In the genomic region with DNA sequence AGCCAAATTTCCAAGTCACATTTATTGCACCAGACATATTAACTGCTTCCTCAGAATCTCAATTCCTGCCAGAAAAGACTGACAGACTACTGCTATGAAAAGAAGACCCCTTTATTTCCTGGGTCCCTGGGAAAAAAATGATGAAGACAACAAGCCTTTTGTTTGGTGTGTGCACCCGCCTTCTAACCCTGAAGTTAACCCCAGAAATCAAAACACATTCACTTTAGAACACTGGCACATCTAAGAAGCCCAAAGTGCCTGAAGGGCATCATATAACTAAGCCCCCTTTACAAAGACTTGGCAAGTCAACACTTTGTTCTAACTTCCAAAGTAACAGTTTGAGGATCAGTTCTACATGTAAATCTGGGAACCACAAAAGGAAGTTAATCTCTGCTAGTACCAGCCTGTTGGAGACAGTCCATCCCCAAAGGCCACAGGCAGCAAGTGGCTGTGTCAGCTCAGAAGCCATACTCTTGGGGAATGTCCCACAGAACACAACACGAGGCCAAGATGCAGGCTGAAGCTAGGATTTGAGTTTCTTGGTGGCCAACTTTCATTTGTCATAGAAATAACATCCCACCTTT, we compare ENCODE assay signal across 27 cellular contexts. TPM values are rescaled to one million over a fixed set of nuclear protein-coding genes. Genes with fewer than 3 reads are reported as not detected.
A peak's percentile ranks its signal among the peaks of the same experiment; 100 is the strongest.
DNase-seq lines count a peak whose midpoint lies in the region; ATAC-seq, FAIRE-seq and TF ChIP-seq lines count a peak whose summit lies in the region.
"Had no signal": no experiment of that assay in that cellular context is flagged by ENCODE, and none has a peak within 500 bp of the region (broad histone marks: within the 10 kb centered on the region; RNA-seq: fewer than 3 reads in every experiment).

No MANE protein-coding gene starts in this region.

- H4K20me1 ChIP-seq in HCT116 (ENCODE audit: insufficient read depth) (no peaks in the 10 kb centered on the region), GM12878 (ENCODE audit: control insufficient read depth, insufficient read depth) (no peaks in the 10 kb centered on the region), osteoblast (ENCODE audit: insufficient read depth, low read length) (no peaks in the 10 kb centered on the region)
- H4K20me1 ChIP-seq: BLaER1 had no signal

- H3K36me3 ChIP-seq in HCT116 (ENCODE audit: control insufficient read depth in 1 of 2, insufficient read depth in 2 of 2, low read length in 2 of 2) (no peaks in the 10 kb centered on the region), GM12878 (ENCODE audit: control insufficient read depth in 2 of 2, insufficient read depth in 2 of 2, low read length in 1 of 2) (no peaks in the 10 kb centered on the region), osteoblast (ENCODE audit: insufficient read depth, low read length) (no peaks in the 10 kb centered on the region), WERI-Rb-1 (no peaks in the 10 kb centered on the region)
- H3K36me3 ChIP-seq: BLaER1, lower lobe of right lung had no signal

- TF ChIP-seq RAD21 in HCT116 (IDR thresholded peaks at IDR 0.05; ENCODE audit: low read depth) = no peak
- no peak for TF ChIP-seq RAD21 in GM12878 (IDR thresholded peaks at IDR 0.05; ENCODE audit: insufficient read depth, low read depth, low read length)

- no peak for ATAC-seq in HCT116
- ATAC-seq in GM12878 = peak; percentile 21; the same call in 1 of the 3 replicates
- ATAC-seq in right cardiac atrium = peak; percentile 34 to 45
- ATAC-seq in HG02763 (IDR thresholded peaks at IDR 0.05; ENCODE audit: unreplicated experiment) = no peak
- ATAC-seq: foreskin keratinocyte; lower lobe of right lung; stimulated activated effector memory CD8-positive, alpha-beta T cell treated with anti-CD3 and anti-CD28 coated beads, Interleukin-12 subunit alpha, Interleukin-12 subunit beta, amount 100 ng/mL, for 72 hours had no signal

- H3K9me3 ChIP-seq in HCT116 (ENCODE audit: control insufficient read depth in 1 of 2, insufficient read depth in 1 of 2, low read depth in 1 of 2, low read length in 2 of 2) (no peaks in the 10 kb centered on the region), GM12878 (replicated peaks; ENCODE audit: control insufficient read depth, insufficient read depth, low read length) (no peaks in the 10 kb centered on the region), right cardiac atrium (ENCODE audit: control insufficient read depth, low read length) (no peaks in the 10 kb centered on the region), osteoblast (ENCODE audit: low read depth, low read length) (no peaks in the 10 kb centered on the region), WERI-Rb-1 (ENCODE audit: severe bottlenecking) (no peaks in the 10 kb centered on the region)
- H3K9me3 ChIP-seq: BLaER1, lower lobe of right lung had no signal

- H3K4me2 ChIP-seq in HCT116 (ENCODE audit: low read length) (no peak overlapping the region), GM12878 (ENCODE audit: control insufficient read depth, insufficient read depth) (no peak overlapping the region), osteoblast (ENCODE audit: insufficient read depth, low read length) (no peak overlapping the region)

- TF ChIP-seq POLR2A in HCT116 (IDR thresholded peaks at IDR 0.05; ENCODE audit: borderline replicate concordance, extremely low read depth, insufficient read depth, insufficient read length) = no peak
- no peak for TF ChIP-seq POLR2A in GM12878 (IDR thresholded peaks at IDR 0.05; ENCODE audit: low read depth, low read length)

- TF ChIP-seq EP300 in GM12878 (IDR thresholded peaks at IDR 0.05; ENCODE audit: borderline replicate concordance in 1 of 2, control insufficient read depth in 1 of 2, low read depth in 2 of 2, low read length in 2 of 2) = no peak

- H2AFZ ChIP-seq in HCT116 (ENCODE audit: low read depth, low read length, poor library complexity, severe bottlenecking) (peak overlapping the region; percentile 54), GM12878 (ENCODE audit: control insufficient read depth, low read depth, low read length) (no peak overlapping the region), osteoblast (ENCODE audit: low read length) (peak overlapping the region; percentile 44)

- BruUV-seq in HCT116 (replicated peaks; lab: Mats Ljungman, UMichigan) (no TSS peak), GM12878 (replicated peaks; lab: Mats Ljungman, UMichigan) (no TSS peak)

- no peak overlapping the region for H3K27ac ChIP-seq in HCT116 (ENCODE audit: low read depth, low read length)
- no peak overlapping the region for H3K27ac ChIP-seq in GM12878 (ENCODE audit: control insufficient read depth, insufficient read depth)
- no peak overlapping the region for H3K27ac ChIP-seq in right cardiac atrium (ENCODE audit: low read length)
- H3K27ac ChIP-seq in osteoblast (ENCODE audit: low read depth, low read length) = no peak overlapping the region
- no peak overlapping the region for H3K27ac ChIP-seq in WERI-Rb-1
- H3K27ac ChIP-seq: BLaER1, foreskin keratinocyte, lower lobe of right lung, RWPE1 had no signal

- FAIRE-seq in GM12878 (lab: Jason Lieb, UNC) = no peak
- FAIRE-seq: GM18507, small intestine had no signal

- no peaks in the 10 kb centered on the region for H3K27me3 ChIP-seq in HCT116 (ENCODE audit: insufficient read depth, low read length)
- no peaks in the 10 kb centered on the region; a peak in 1 of 4 replicates for H3K27me3 ChIP-seq in GM12878 (replicated peaks in 1 of 2; ENCODE audit: control insufficient read depth in 2 of 2, insufficient read depth in 2 of 2, low read length in 1 of 2)
- no peaks in the 10 kb centered on the region for H3K27me3 ChIP-seq in right cardiac atrium (ENCODE audit: control insufficient read depth, insufficient read depth)
- H3K27me3 ChIP-seq in osteoblast (ENCODE audit: insufficient read depth, low read length) = no peaks in the 10 kb centered on the region
- H3K27me3 ChIP-seq in WERI-Rb-1 (ENCODE audit: insufficient read depth, low read depth, severe bottlenecking) = no peaks in the 10 kb centered on the region
- H3K27me3 ChIP-seq: BLaER1, foreskin keratinocyte had no signal

- H3K4me3 ChIP-seq in HCT116 (replicated peaks in 1 of 2; ENCODE audit: low read depth in 1 of 2, low read length in 2 of 2) = no peak overlapping the region
- no peak overlapping the region for H3K4me3 ChIP-seq in GM12878
- H3K4me3 ChIP-seq in right cardiac atrium (ENCODE audit: low read length) = no peak overlapping the region
- H3K4me3 ChIP-seq in osteoblast (ENCODE audit: insufficient read depth, low read length) = no peak overlapping the region
- no peak overlapping the region for H3K4me3 ChIP-seq in WERI-Rb-1 (ENCODE audit: low read depth, low read length)
- H3K4me3 ChIP-seq: BLaER1, lower lobe of right lung had no signal

- in situ Hi-C loops in GM12878 (cut with MboI) = no loop called here

- RAD21 ChIA-PET in HCT116 (lab: Charles Lee; ENCODE audit: low non-redundant PET in 1 of 2, low total read pairs in 2 of 2, uncharacterized antibody in 2 of 2, unreplicated experiment in 2 of 2) = no interaction called here
- RAD21 ChIA-PET in GM12878 (lab: Charles Lee; ENCODE audit: unreplicated experiment) = no interaction called here

- H3K9me2 ChIP-seq in HCT116 (ENCODE audit: insufficient read depth) = no peaks in the 10 kb centered on the region

- intact Hi-C loops in HCT116 (cut with micrococcal nuclease) (no loop called here), GM12878 (cut with micrococcal nuclease; ENCODE audit: unreplicated experiment) (no loop called here), right cardiac atrium (cut with DNase I) (no loop called here)

- no peak for DNase-seq in HCT116 (ENCODE audit: low read depth, low spot score)
- DNase-seq in GM12878 (ENCODE audit: low read depth, low spot score) = no peak
- no peak for DNase-seq in right cardiac atrium
- no peak for DNase-seq in osteoblast (ENCODE audit: insufficient read length, low spot score, missing footprints)
- DNase-seq in GOT3 (lab: John Stamatoyannopoulos, UW) = no peak
- no peak for DNase-seq in WERI-Rb-1
- DNase-seq: activated B cell treated with CpG ODN at 0.5 μM for 24 hours; activated CD4-positive, alpha-beta T cell treated with anti-CD3 and anti-CD28 coated beads, Interleukin-2, amount 50 U/mL, for 48 hours; activated naive CD8-positive, alpha-beta T cell treated with anti-CD3 and anti-CD28 coated beads for 36 hours; cerebellar nuclear complex; COR-L47; DMS79; foreskin keratinocyte; GF-D8; H9; lower lobe of right lung; NCI-H1694; NCI-H526 treated with DMSO at 0.1 percent for 48 hours; stimulated activated CD4-positive, alpha-beta T cell treated with anti-CD3 and anti-CD28 coated beads, Interleukin-2, amount 100 ng/mL, for 24 hours; substantia nigra; T1000 had no signal

- SMC1A ChIA-PET in GM12878 (lab: Charles Lee; ENCODE audit: uncharacterized antibody, unreplicated experiment) = no interaction called here

- CTCF ChIA-PET in HCT116 (lab: Charles Lee) (interaction anchor here (2.1 kb wide), 1 partner anchor 15 kb away, joined by 9 read pairs; no protein-coding TSS in a partner anchor), GM12878 (lab: Yijun Ruan, JAX) (no interaction called here)

- H3K79me2 ChIP-seq in HCT116 (ENCODE audit: insufficient read depth, low read length) = no peaks in the 10 kb centered on the region
- no peaks in the 10 kb centered on the region for H3K79me2 ChIP-seq in GM12878 (ENCODE audit: control insufficient read depth, insufficient read depth, low read length)
- H3K79me2 ChIP-seq in osteoblast (ENCODE audit: insufficient read depth, low read length) = no peaks in the 10 kb centered on the region

- H3K4me1 ChIP-seq in HCT116 (ENCODE audit: control insufficient read depth in 1 of 2, insufficient read depth in 2 of 2, low read length in 2 of 2) (no peaks in the 10 kb centered on the region), GM12878 (ENCODE audit: control insufficient read depth, insufficient read depth, low read length) (no peaks in the 10 kb centered on the region), right cardiac atrium (ENCODE audit: control insufficient read depth, insufficient read depth, low read length) (peaks cover 2% of the 10 kb centered on the region), osteoblast (ENCODE audit: insufficient read depth, low read length) (peaks cover 6% of the 10 kb centered on the region)
- H3K4me1 ChIP-seq: foreskin keratinocyte had no signal

- 0% methylated on average over 2 of the region's 2 CpGs for WGBS in GM12878 (ENCODE audit: insufficient coverage, insufficient replicate concordance, low lambda C conversion rate, missing lambda C conversion rate)
- 70% methylated on average over 2 of the region's 2 CpGs for WGBS in right cardiac atrium

- TF ChIP-seq CTCF in HCT116 (IDR thresholded peaks at IDR 0.05 in 2 of 3, conservative IDR thresholded peaks at IDR 0.05 in 1 of 3; ENCODE audit: borderline replicate concordance in 1 of 3, insufficient read depth in 1 of 3, low read depth in 2 of 3, low read length in 2 of 3) (no peak), GM12878 (IDR thresholded peaks at IDR 0.05 in 2 of 3, conservative IDR thresholded peaks at IDR 0.05 in 1 of 3; ENCODE audit: control insufficient read depth in 2 of 3, extremely low read depth in 1 of 3, insufficient read depth in 1 of 3, low read depth in 3 of 3, low read length in 3 of 3) (no peak), osteoblast (IDR thresholded peaks at IDR 0.05; ENCODE audit: extremely low read depth, low read depth, low read length) (no peak), WERI-Rb-1 (IDR thresholded peaks at IDR 0.05; ENCODE audit: low read depth, low read length) (no peak)

- POLR2A ChIA-PET in HCT116 (lab: Charles Lee) = interaction anchor here (1.4 kb wide), 1 partner anchor 15 kb away, joined by 4 read pairs; no protein-coding TSS in a partner anchor
- POLR2A ChIA-PET in GM12878 (lab: Charles Lee) = no interaction called here

- no peak overlapping the region for H3K9ac ChIP-seq in HCT116 (ENCODE audit: low read length)
- no peak overlapping the region for H3K9ac ChIP-seq in GM12878 (ENCODE audit: control insufficient read depth, insufficient read depth, low read length)
- H3K9ac ChIP-seq: BLaER1 had no signal

RNA-seq across cellular contexts. Expression of gene ATP1B3, which starts 16.3 kb away (rescaled TPM):
- 147 TPM for total RNA-seq in HCT116 (2021; ENCODE audit: unreplicated experiment)
- 140 and 146 TPM in 2 replicates for polyA plus RNA-seq in HCT116 (2012)
- 41.3 and 43.7 TPM in 2 replicates for total RNA-seq in GM12878 (2013; cell fraction: nucleolus; rRNA removed)
- 34.3 and 42.5 TPM in 2 replicates for total RNA-seq in GM12878 (2014; rRNA removed)
- total RNA-seq in GM12878 (2014; rRNA removed; fragmentation: Illumina TruSeq; extraction: Trizol) = 61.5 and 65.1 TPM in 2 replicates
- 102 and 107 TPM in 2 replicates for total RNA-seq in GM12878 (2021)
- polyA plus RNA-seq in GM12878 (2011; ENCODE audit: low read depth) = 94.0 TPM
- polyA plus RNA-seq in GM12878 (2011; rRNA removed) = 109 and 113 TPM in 2 replicates
- polyA plus RNA-seq in GM12878 (2011; cell fraction: cytosol; rRNA removed) = 51.1 and 81.6 TPM in 2 replicates
- polyA plus RNA-seq in GM12878 (2011; cell fraction: nucleus; rRNA removed) = 42.2 and 54.1 TPM in 2 replicates
- polyA plus RNA-seq in GM12878 (2012) = 82.6 and 90.7 TPM in 2 replicates
- polyA plus RNA-seq in GM12878 (2014; fragmentation: Illumina TruSeq; extraction: Trizol) = 86.5 and 87.4 TPM in 2 replicates
- polyA plus RNA-seq in GM12878 (2014; fragmentation: Nextera tagmentation; extraction: Ambion mirVana) = 100 to 1,000 TPM in 1 of 2 experiments, 10 to 100 TPM in 1; 41.4 to 102 TPM
- polyA plus RNA-seq in GM12878 (2014; rRNA removed) = 54.7 and 60.7 TPM in 2 replicates
- 100 to 1,000 TPM; 182 to 200 TPM for polyA plus RNA-seq in GM12878 (2016; fragmentation: Nextera tagmentation; extraction: Ambion mirVana)
- 49.8 and 113 TPM in 2 replicates for polyA minus RNA-seq in GM12878 (2011; rRNA and poly(A)+ RNA removed)
- 27.0 and 30.8 TPM in 2 replicates for polyA minus RNA-seq in GM12878 (2011; cell fraction: cytosol; rRNA and poly(A)+ RNA removed)
- 14.0 and 23.4 TPM in 2 replicates for polyA minus RNA-seq in GM12878 (2011; cell fraction: nucleus; rRNA and poly(A)+ RNA removed)
- 10 to 100 TPM; 29.2 to 77.3 (median 49.3) TPM for total RNA-seq in right cardiac atrium
- 54.5 TPM for polyA plus RNA-seq in right cardiac atrium
- 37.3 and 46.6 TPM in 2 replicates for total RNA-seq in osteoblast

Comparison
In these comparisons a context has a peak if more than half of its experiments do, and no peak if none do; other contexts are left out.
1. ATAC-seq: peak in GM12878 (single experiment) and right cardiac atrium (2 of 2); none in HCT116 (single experiment) and HG02763 (single experiment).